Comparison of ENCODE assay signal across 14 cellular contexts in genomic region chr1:16628361-16629111, GRCh38. TPM values are rescaled to one million over a fixed set of nuclear protein-coding genes. Genes with fewer than 3 reads are reported as not detected.
DNase-seq lines count a peak whose midpoint lies in the region; ATAC-seq and TF ChIP-seq lines count a peak whose summit lies in the region.
"Had no signal": no experiment of that assay in that cellular context is flagged by ENCODE, and none has a peak within 500 bp of the region (broad histone marks: within the 10 kb centered on the region; RNA-seq: fewer than 3 reads in every experiment).

No MANE protein-coding gene starts in this region.

- H3K4me1 Mint-ChIP-seq in neural progenitor cell = peaks cover 5% of the 10 kb centered on the region

- H3K4me2 ChIP-seq in neural progenitor cell = no peak overlapping the region

- H3K4me1 ChIP-seq in colonic mucosa (no peaks in the 10 kb centered on the region), neural progenitor cell (no peaks in the 10 kb centered on the region)

- H3K27ac Mint-ChIP-seq in neural progenitor cell = peak overlapping the region; percentile 48
- H3K27ac Mint-ChIP-seq: T-cell had no signal

- H3K9me3 Mint-ChIP-seq in neural progenitor cell = no peaks in the 10 kb centered on the region
- H3K9me3 Mint-ChIP-seq: CD4-positive, CD25-positive, alpha-beta regulatory T cell; T-cell had no signal

- H3K4me3 Mint-ChIP-seq in neural progenitor cell = no peak overlapping the region
- H3K4me3 Mint-ChIP-seq: CD4-positive, CD25-positive, alpha-beta regulatory T cell; T-cell had no signal

- DNase-seq in cardiac septum (ENCODE audit: low spot score) = peak; percentile 81
- no peak for DNase-seq in left cardiac atrium
- peak; percentile 32 for DNase-seq in colonic mucosa
- no peak for DNase-seq in neural progenitor cell (ENCODE audit: low spot score)
- no peak for DNase-seq in foreskin fibroblast
- no peak for DNase-seq in NOMO-1 treated with DMSO at 0.1 percent for 48 hours (lab: John Stamatoyannopoulos, UW; ENCODE audit: unreplicated experiment)
- DNase-seq: CD4-positive, CD25-positive, alpha-beta regulatory T cell; GF-D8; hippocampal formation; NCI-H1436 had no signal

- no peaks in the 10 kb centered on the region for H3K9me3 ChIP-seq in colonic mucosa
- H3K9me3 ChIP-seq in neural progenitor cell (ENCODE audit: low read depth) = no peaks in the 10 kb centered on the region

- intact Hi-C loops in cardiac septum (cut with DNase I) (no loop called here), left cardiac atrium (cut with DNase I) (no loop called here), colonic mucosa (cut with DNase I) (no loop called here)

- H3K9ac ChIP-seq in colonic mucosa (ENCODE audit: low read depth in 2 of 2, low read length in 2 of 2) = no peak overlapping the region
- peak overlapping the region; percentile 1 for H3K9ac ChIP-seq in neural progenitor cell

- no peaks in the 10 kb centered on the region for H3K27me3 ChIP-seq in colonic mucosa
- no peaks in the 10 kb centered on the region for H3K27me3 ChIP-seq in neural progenitor cell

- H3F3A ChIP-seq in neural progenitor cell (ENCODE audit: low read depth) = no peaks in the 10 kb centered on the region

- H4K20me1 ChIP-seq in neural progenitor cell (ENCODE audit: low read depth) = peaks cover 8% of the 10 kb centered on the region

- ATAC-seq in left cardiac atrium (no peak), HG03097 (IDR thresholded peaks at IDR 0.05; ENCODE audit: low FRiP score, unreplicated experiment) (no peak), HG02571 (IDR thresholded peaks at IDR 0.05; ENCODE audit: unreplicated experiment) (no peak)
- ATAC-seq: T-cell had no signal

- TF ChIP-seq CTCF in colonic mucosa (IDR thresholded peaks at IDR 0.05) (no peak), neural progenitor cell (IDR thresholded peaks at IDR 0.05) (no peak), foreskin fibroblast (IDR thresholded peaks at IDR 0.05; ENCODE audit: low read depth, low read length) (no peak)

- H3K27ac ChIP-seq in colonic mucosa (no peak overlapping the region), neural progenitor cell (no peak overlapping the region)
- H3K27ac ChIP-seq: skin epidermis had no signal

- H3K4me3 ChIP-seq in colonic mucosa (no peak overlapping the region), neural progenitor cell (no peak overlapping the region), foreskin fibroblast (ENCODE audit: low read depth in 1 of 2, low read length in 2 of 2) (no peak overlapping the region)
- H3K4me3 ChIP-seq: skin epidermis had no signal

- peaks cover 11% of the 10 kb centered on the region for H3K27me3 Mint-ChIP-seq in neural progenitor cell (ENCODE audit: insufficient read depth, low read depth)
- H3K27me3 Mint-ChIP-seq: CD4-positive, CD25-positive, alpha-beta regulatory T cell; T-cell had no signal

- peaks cover 49% of the 10 kb centered on the region for H3K36me3 Mint-ChIP-seq in neural progenitor cell

- H3K36me3 ChIP-seq in colonic mucosa = peaks cover 41% of the 10 kb centered on the region
- no peaks in the 10 kb centered on the region for H3K36me3 ChIP-seq in neural progenitor cell

- no peaks in the 10 kb centered on the region for H3K79me2 ChIP-seq in neural progenitor cell (ENCODE audit: low read depth)

- no peak overlapping the region for H2AFZ ChIP-seq in neural progenitor cell (replicated peaks)

RNA-seq across cellular contexts. Expression of gene NBPF1, which starts 15.2 kb away (rescaled TPM):
- total RNA-seq in cardiac septum (12.6 TPM), left cardiac atrium (10 to 100 TPM; 11.6 to 17.5 TPM), colonic mucosa (10 to 100 TPM; 45.2 to 54.3 TPM), neural progenitor cell (ENCODE audit: low replicate concordance) (54.9 and 69.9 TPM in 2 replicates)

RNA-seq across cellular contexts. Expression of gene RNU1-3, which starts 38.2 kb away (rescaled TPM):
- total RNA-seq in cardiac septum = 6,195 TPM
- total RNA-seq in left cardiac atrium = over 10,000 TPM in 1 of 2 donors, 1,000 to 10,000 TPM in 1; 5,988 to 15,401 TPM
- total RNA-seq in colonic mucosa = 1,000 to 10,000 TPM; 1,159 to 2,517 TPM
- under 0.01 TPM in 2 replicates for total RNA-seq in neural progenitor cell (ENCODE audit: low replicate concordance)

Comparison
In these comparisons a context has a peak if more than half of its experiments do, and no peak if none do; other contexts are left out.
1. DNase-seq: peak in cardiac septum (single experiment) and colonic mucosa (single experiment); none in left cardiac atrium (single experiment), neural progenitor cell (single experiment), foreskin fibroblast (0 of 2) and NOMO-1 treated with DMSO at 0.1 percent for 48 hours (single experiment).
2. RNA of gene RNU1-3, which starts 38.2 kb away (total RNA-seq): 5,988 to 15,401 TPM in left cardiac atrium, 6,195 TPM in cardiac septum (single experiment) and 1,159 to 2,517 TPM in colonic mucosa; under 0.01 TPM in neural progenitor cell; every median in the first group is over 1,000 times any median in the second.